Comparison of ENCODE assay signal across 8 cellular contexts in genomic region chr16:8963010-8963824, GRCh38. TPM values are rescaled to one million over a fixed set of nuclear protein-coding genes. Genes with fewer than 3 reads are reported as not detected.
A peak's percentile ranks its signal among the peaks of the same experiment; 100 is the strongest.
DNase-seq lines count a peak whose midpoint lies in the region; ATAC-seq and TF ChIP-seq lines count a peak whose summit lies in the region.

No MANE protein-coding gene starts in this region.

- H3K4me3 Mint-ChIP-seq in GM23338, result peak overlapping the region; percentile 56; the same call in 2 of the 3 replicates
- peak overlapping the region; percentile 50 for H3K4me3 Mint-ChIP-seq in osteocyte (ENCODE audit: unreplicated experiment)

- H4K20me1 ChIP-seq in BLaER1 treated with 17β-estradiol and CSF1 and Interleukin-3, amounts not matched to agents 10 nM and 100 nM, result peaks cover 48 to 49% (median 49%) of the 10 kb centered on the region in 11 experiments
- H4K20me1 ChIP-seq in GM23338 (replicated peaks; ENCODE audit: insufficient read depth), result peaks cover 27% of the 10 kb centered on the region

- H3K9me3 Mint-ChIP-seq in GM23338 (peaks cover 5% of the 10 kb centered on the region; the same call in 2 of the 3 replicates), osteocyte (ENCODE audit: unreplicated experiment) (no peaks in the 10 kb centered on the region)

- H3K36me3 Mint-ChIP-seq in GM23338 (ENCODE audit: low read depth) (peaks cover 7% of the 10 kb centered on the region; the same call in 2 of the 3 replicates), osteocyte (ENCODE audit: unreplicated experiment) (no peaks in the 10 kb centered on the region)

- peak overlapping the region; percentile 91 to 99 (median 96) for H3K27ac ChIP-seq in BLaER1 treated with 17β-estradiol and CSF1 and Interleukin-3, amounts not matched to agents 10 nM and 100 nM
- no peak overlapping the region for H3K27ac ChIP-seq in GM23338 (ENCODE audit: low read depth)
- peak overlapping the region; percentile 50 for H3K27ac ChIP-seq in RWPE2 (ENCODE audit: poor library complexity, severe bottlenecking)
- H3K27ac ChIP-seq in epithelial cell of prostate, result peak overlapping the region; percentile 52

- DNase-seq in GM23338 (ENCODE audit: low spot score), result no peak
- no peak for DNase-seq in RWPE2 (ENCODE audit: low spot score)
- no peak for DNase-seq in epithelial cell of prostate (ENCODE audit: low read depth, low spot score)
- no peak for DNase-seq in osteocyte (ENCODE audit: extremely low spot score, unreplicated experiment)
- no peak for DNase-seq in GM19238 (ENCODE audit: insufficient read length, low spot score)
- DNase-seq in NCI-H2029 (lab: John Stamatoyannopoulos, UW), result no peak
- no peak for DNase-seq in NAMALWA (ENCODE audit: low spot score)

- H3K9ac ChIP-seq in BLaER1 treated with 17β-estradiol and CSF1 and Interleukin-3, amounts not matched to agents 10 nM and 100 nM, result peak overlapping the region; percentile 95 to 98 (median 97)

- H3K4me1 ChIP-seq in BLaER1 treated with 17β-estradiol and CSF1 and Interleukin-3, amounts not matched to agents 10 nM and 100 nM, result peaks cover 39 to 79% (median 66%) of the 10 kb centered on the region in 10 experiments
- H3K4me1 ChIP-seq in GM23338 (ENCODE audit: insufficient read depth) (peaks cover 71% of the 10 kb centered on the region), RWPE2 (ENCODE audit: insufficient read depth, poor library complexity, severe bottlenecking) (peaks cover 24% of the 10 kb centered on the region)

- no peaks in the 10 kb centered on the region for H3K9me3 ChIP-seq in BLaER1 treated with 17β-estradiol and CSF1 and Interleukin-3, amounts not matched to agents 10 nM and 100 nM (replicated peaks in 1 of 11)
- H3K9me3 ChIP-seq in RWPE2 (ENCODE audit: severe bottlenecking), result no peaks in the 10 kb centered on the region

- no peak overlapping the region for H2AFZ ChIP-seq in GM23338

- peak overlapping the region; percentile 91 to 100 (median 95) for H3K4me2 ChIP-seq in BLaER1 treated with 17β-estradiol and CSF1 and Interleukin-3, amounts not matched to agents 10 nM and 100 nM
- H3K4me2 ChIP-seq in GM23338, result peak overlapping the region; percentile 100

- H3K4me1 Mint-ChIP-seq in GM23338, result peaks cover 65% of the 10 kb centered on the region
- peaks cover 42% of the 10 kb centered on the region for H3K4me1 Mint-ChIP-seq in osteocyte (ENCODE audit: unreplicated experiment)

- no peaks in the 10 kb centered on the region for H3K9me2 ChIP-seq in GM23338 (ENCODE audit: insufficient read depth)

- H3K27me3 ChIP-seq in BLaER1 treated with 17β-estradiol and CSF1 and Interleukin-3, amounts not matched to agents 10 nM and 100 nM, result no peaks in the 10 kb centered on the region
- H3K27me3 ChIP-seq in GM23338 (ENCODE audit: insufficient read depth) (peaks cover 19% of the 10 kb centered on the region), RWPE2 (ENCODE audit: insufficient read depth, poor library complexity, severe bottlenecking) (no peaks in the 10 kb centered on the region)

- H3F3A ChIP-seq in GM23338 (replicated peaks; ENCODE audit: low read depth), result peaks cover 26% of the 10 kb centered on the region

- no peak overlapping the region for H3K27ac Mint-ChIP-seq in GM23338
- no peak overlapping the region for H3K27ac Mint-ChIP-seq in osteocyte (ENCODE audit: unreplicated experiment)

- H3K4me3 ChIP-seq in BLaER1 treated with 17β-estradiol and CSF1 and Interleukin-3, amounts not matched to agents 10 nM and 100 nM, result peak overlapping the region; percentile 88 to 99 (median 95)
- H3K4me3 ChIP-seq in GM23338 (peak overlapping the region; percentile 94), RWPE2 (ENCODE audit: severe bottlenecking) (peak overlapping the region; percentile 86)

- ATAC-seq in GM23338 (no peak), RWPE2 (ENCODE audit: low read depth) (no peak)

- TF ChIP-seq CTCF in GM23338 (conservative IDR thresholded peaks at IDR 0.05; ENCODE audit: low read depth in 2 of 2) (no peak), RWPE2 (IDR thresholded peaks at IDR 0.05; ENCODE audit: poor library complexity, severe bottlenecking) (no peak), osteocyte (IDR thresholded peaks at IDR 0.05) (no peak)

- H3K79me2 ChIP-seq in GM23338 (replicated peaks; ENCODE audit: insufficient read depth), result peaks cover 47% of the 10 kb centered on the region

- H3K27me3 Mint-ChIP-seq in GM23338 (ENCODE audit: insufficient read depth, low read depth, poor library complexity), result peaks cover 33% of the 10 kb centered on the region
- H3K27me3 Mint-ChIP-seq in osteocyte (ENCODE audit: unreplicated experiment), result no peaks in the 10 kb centered on the region

- H3K36me3 ChIP-seq in BLaER1 treated with 17β-estradiol and CSF1 and Interleukin-3, amounts not matched to agents 10 nM and 100 nM, result no peaks in the 10 kb centered on the region; a peak in 1 of 22 replicates
- H3K36me3 ChIP-seq in GM23338 (ENCODE audit: insufficient read depth) (no peaks in the 10 kb centered on the region), RWPE2 (ENCODE audit: low read depth) (peaks cover 5% of the 10 kb centered on the region; the same call in 1 of the 2 replicates)

TF ChIP-seq in GM23338, 12 proteins besides CTCF, POLR2A, EP300 and RAD21 (continues in another document):
- TF ChIP-seq ETS1 (IDR thresholded peaks at IDR 0.05), result no peak
- TF ChIP-seq CREB1 (CRISPR knock-in tag; IDR thresholded peaks at IDR 0.05; ENCODE audit: low read depth), result no peak
- TF ChIP-seq JUNB (IDR thresholded peaks at IDR 0.05; ENCODE audit: unreplicated experiment), result no peak
- TF ChIP-seq POLR2AphosphoS5 (IDR thresholded peaks at IDR 0.05; ENCODE audit: low read depth), result no peak
- TF ChIP-seq EZH2phosphoT487 (IDR thresholded peaks at IDR 0.05; ENCODE audit: unreplicated experiment), result no peak
- TF ChIP-seq, protein P1, sequence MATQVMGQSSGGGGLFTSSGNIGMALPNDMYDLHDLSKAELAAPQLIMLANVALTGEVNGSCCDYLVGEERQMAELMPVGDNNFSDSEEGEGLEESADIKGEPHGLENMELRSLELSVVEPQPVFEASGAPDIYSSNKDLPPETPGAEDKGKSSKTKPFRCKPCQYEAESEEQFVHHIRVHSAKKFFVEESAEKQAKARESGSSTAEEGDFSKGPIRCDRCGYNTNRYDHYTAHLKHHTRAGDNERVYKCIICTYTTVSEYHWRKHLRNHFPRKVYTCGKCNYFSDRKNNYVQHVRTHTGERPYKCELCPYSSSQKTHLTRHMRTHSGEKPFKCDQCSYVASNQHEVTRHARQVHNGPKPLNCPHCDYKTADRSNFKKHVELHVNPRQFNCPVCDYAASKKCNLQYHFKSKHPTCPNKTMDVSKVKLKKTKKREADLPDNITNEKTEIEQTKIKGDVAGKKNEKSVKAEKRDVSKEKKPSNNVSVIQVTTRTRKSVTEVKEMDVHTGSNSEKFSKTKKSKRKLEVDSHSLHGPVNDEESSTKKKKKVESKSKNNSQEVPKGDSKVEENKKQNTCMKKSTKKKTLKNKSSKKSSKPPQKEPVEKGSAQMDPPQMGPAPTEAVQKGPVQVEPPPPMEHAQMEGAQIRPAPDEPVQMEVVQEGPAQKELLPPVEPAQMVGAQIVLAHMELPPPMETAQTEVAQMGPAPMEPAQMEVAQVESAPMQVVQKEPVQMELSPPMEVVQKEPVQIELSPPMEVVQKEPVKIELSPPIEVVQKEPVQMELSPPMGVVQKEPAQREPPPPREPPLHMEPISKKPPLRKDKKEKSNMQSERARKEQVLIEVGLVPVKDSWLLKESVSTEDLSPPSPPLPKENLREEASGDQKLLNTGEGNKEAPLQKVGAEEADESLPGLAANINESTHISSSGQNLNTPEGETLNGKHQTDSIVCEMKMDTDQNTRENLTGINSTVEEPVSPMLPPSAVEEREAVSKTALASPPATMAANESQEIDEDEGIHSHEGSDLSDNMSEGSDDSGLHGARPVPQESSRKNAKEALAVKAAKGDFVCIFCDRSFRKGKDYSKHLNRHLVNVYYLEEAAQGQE (IDR thresholded peaks at IDR 0.05; ENCODE audit: unreplicated experiment), result no peak
- no peak for TF ChIP-seq ZNF114 (CRISPR knock-in tag; IDR thresholded peaks at IDR 0.05)
- no peak for TF ChIP-seq NANOG (IDR thresholded peaks at IDR 0.05; ENCODE audit: borderline replicate concordance)

RNA-seq across cellular contexts. Expression of gene USP7, which starts 0.5 kb away (rescaled TPM):
- 130 and 169 TPM in 2 replicates for total RNA-seq in GM23338 (2014; rRNA removed; shearing (Covaris generic))
- 39.9 and 42.3 TPM in 2 replicates for polyA plus RNA-seq in GM23338 (2016; fragmentation: Nextera tagmentation; extraction: Ambion mirVana)
- total RNA-seq in osteocyte, result 81.6 and 88.2 TPM in 2 replicates
